16 cellular contexts compared by ENCODE assay signal in the genomic region with DNA sequence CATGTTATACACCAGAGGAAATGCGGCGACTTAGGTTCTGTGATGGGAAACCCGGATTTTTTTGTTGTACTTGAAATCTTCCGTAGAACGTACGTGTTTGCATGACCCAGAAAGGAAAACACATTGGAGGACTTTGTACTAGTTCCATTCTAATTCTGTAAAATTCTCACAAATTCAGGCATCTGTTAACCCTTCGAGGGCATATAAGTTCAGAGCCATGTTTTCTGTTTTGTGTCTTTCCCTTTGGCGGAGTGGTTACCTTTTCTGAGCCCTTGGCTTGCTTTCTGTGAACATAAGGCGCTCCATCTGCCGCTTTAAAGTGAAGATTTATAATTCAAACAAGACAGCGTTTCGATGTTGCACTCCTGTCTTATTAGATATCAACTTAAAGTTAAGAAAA. TPM values are rescaled to one million over a fixed set of nuclear protein-coding genes. Genes with fewer than 3 reads are reported as not detected.
DNase-seq lines count a peak whose midpoint lies in the region; ATAC-seq, FAIRE-seq and TF ChIP-seq lines count a peak whose summit lies in the region.
"Had no signal": no experiment of that assay in that cellular context is flagged by ENCODE, and none has a peak within 500 bp of the region (broad histone marks: within the 10 kb centered on the region; RNA-seq: fewer than 3 reads in every experiment).

No MANE protein-coding gene starts in this region.

- intact Hi-C loops in CD8-positive, alpha-beta T cell (cut with DNase I, micrococcal nuclease): no loop called here

- H2AFZ ChIP-seq in MM.1S (ENCODE audit: low read length) (no peak overlapping the region), astrocyte (ENCODE audit: low read depth, low read length) (no peak overlapping the region)

- no peak overlapping the region for H3K4me3 ChIP-seq in CD8-positive, alpha-beta T cell (ENCODE audit: low read depth, low read length)
- H3K4me3 ChIP-seq in MM.1S (ENCODE audit: low read length) (no peak overlapping the region), astrocyte (ENCODE audit: insufficient read depth, low read depth, low read length) (no peak overlapping the region)
- H3K4me3 ChIP-seq: K562 had no signal

- H3F3A ChIP-seq in MM.1S (ENCODE audit: insufficient read depth, low read length): peaks cover 27% of the 10 kb centered on the region

- peaks cover 2% of the 10 kb centered on the region for H3K36me3 Mint-ChIP-seq in CD8-positive, alpha-beta T cell
- H3K36me3 Mint-ChIP-seq in astrocyte (ENCODE audit: low read depth, unreplicated experiment): no peaks in the 10 kb centered on the region
- no peaks in the 10 kb centered on the region for H3K36me3 Mint-ChIP-seq in naive B cell

- peaks cover 16% of the 10 kb centered on the region for H3K4me1 Mint-ChIP-seq in CD8-positive, alpha-beta T cell (ENCODE audit: low read depth)
- H3K4me1 Mint-ChIP-seq in astrocyte (ENCODE audit: low read depth, unreplicated experiment) (peaks cover 8% of the 10 kb centered on the region), naive B cell (peaks cover 15 to 49% (median 24%) of the 10 kb centered on the region in 3 donors)

- H3K9me3 Mint-ChIP-seq in CD8-positive, alpha-beta T cell: no peaks in the 10 kb centered on the region
- H3K9me3 Mint-ChIP-seq in astrocyte (ENCODE audit: unreplicated experiment): no peaks in the 10 kb centered on the region
- H3K9me3 Mint-ChIP-seq in naive B cell: no peaks in the 10 kb centered on the region
- H3K9me3 Mint-ChIP-seq: activated T-helper 2 cell treated with anti-CD3 and anti-CD28 coated beads, Interferon-gamma antibody, Interleukin-2, Interleukin-4, amounts not matched to agents 10 μg/mL and 5 μg/mL and 100 μg/mL, durations not matched to agents 14 hours and 24 hours and 36 hours had no signal

- no peaks in the 10 kb centered on the region for H3K27me3 ChIP-seq in CD8-positive, alpha-beta T cell (ENCODE audit: insufficient read depth, low read length)
- no peaks in the 10 kb centered on the region for H3K27me3 ChIP-seq in MM.1S (replicated peaks; ENCODE audit: insufficient read depth, low read length)
- no peaks in the 10 kb centered on the region for H3K27me3 ChIP-seq in astrocyte (ENCODE audit: insufficient read depth, low read length)
- H3K27me3 ChIP-seq: brain microvascular endothelial cell had no signal

- H3K4me1 ChIP-seq in CD8-positive, alpha-beta T cell (ENCODE audit: insufficient read depth, low read length): no peaks in the 10 kb centered on the region
- H3K4me1 ChIP-seq in MM.1S (ENCODE audit: low read length) (peaks cover 55% of the 10 kb centered on the region), astrocyte (ENCODE audit: insufficient read depth, low read length) (peaks cover 11% of the 10 kb centered on the region)

- H3K9me2 ChIP-seq in MM.1S (replicated peaks; ENCODE audit: insufficient read depth, low read length): no peaks in the 10 kb centered on the region

- no peaks in the 10 kb centered on the region for H4K20me1 ChIP-seq in MM.1S (ENCODE audit: insufficient read depth, low read length)
- peaks cover 53% of the 10 kb centered on the region for H4K20me1 ChIP-seq in astrocyte (ENCODE audit: insufficient read depth, low read length)

- no peaks in the 10 kb centered on the region for H3K27me3 Mint-ChIP-seq in CD8-positive, alpha-beta T cell (ENCODE audit: low read depth)
- H3K27me3 Mint-ChIP-seq in astrocyte (ENCODE audit: low read depth, unreplicated experiment): no peaks in the 10 kb centered on the region
- no peaks in the 10 kb centered on the region for H3K27me3 Mint-ChIP-seq in naive B cell

- H3K27ac ChIP-seq in CD8-positive, alpha-beta T cell (ENCODE audit: low read depth, low read length): no peak overlapping the region
- H3K27ac ChIP-seq in MM.1S (ENCODE audit: low read length) (peak overlapping the region; percentile 93; the same call in 1 of the 2 replicates), astrocyte (ENCODE audit: low read depth, low read length) (no peak overlapping the region)
- H3K27ac ChIP-seq: brain microvascular endothelial cell had no signal

- DNase-seq in CD8-positive, alpha-beta T cell: no peak
- no peak for DNase-seq in MM.1S
- no peak for DNase-seq in astrocyte (ENCODE audit: low read depth)
- DNase-seq in naive B cell: no peak
- no peak for DNase-seq in activated CD4-positive, alpha-beta T cell treated with anti-CD3 and anti-CD28 coated beads for 1 hour
- DNase-seq: activated CD4-positive, alpha-beta T cell treated with anti-CD3 and anti-CD28 coated beads for 36 hours; AML-193; brain microvascular endothelial cell; NCI-H1436 treated with DMSO at 0.1 percent for 48 hours; stimulated activated CD4-positive, alpha-beta T cell treated with anti-CD3 and anti-CD28 coated beads, Interleukin-4, amount 100 ng/mL, for 24 hours; SW 1271 had no signal

- peak overlapping the region; percentile 63 for H3K4me3 Mint-ChIP-seq in CD8-positive, alpha-beta T cell
- H3K4me3 Mint-ChIP-seq in astrocyte (ENCODE audit: unreplicated experiment) (no peak overlapping the region), naive B cell (peak overlapping the region in 5 of 8 donors; percentile 67 to 98 (median 91))
- H3K4me3 Mint-ChIP-seq: activated CD4-positive, alpha-beta T cell treated with anti-CD3 and anti-CD28 coated beads for 36 hours had no signal

- H3K9ac ChIP-seq in MM.1S (ENCODE audit: low read length): no peak overlapping the region
- H3K9ac ChIP-seq in astrocyte (ENCODE audit: low read length): no peak overlapping the region

- no peak for FAIRE-seq in astrocyte (lab: Jason Lieb, UNC)
- FAIRE-seq: K562 had no signal

- no peak for TF ChIP-seq CTCF in CD8-positive, alpha-beta T cell (IDR thresholded peaks at IDR 0.05)
- TF ChIP-seq CTCF in MM.1S (IDR thresholded peaks at IDR 0.05; ENCODE audit: low read length) (no peak), astrocyte (IDR thresholded peaks at IDR 0.05; ENCODE audit: insufficient read depth, low read depth, low read length) (no peak)

- POLR2A ChIA-PET in CD8-positive, alpha-beta T cell (lab: Charles Lee): no interaction called here

- peak overlapping the region; percentile 84; the same call in 1 of the 2 replicates for H3K4me2 ChIP-seq in MM.1S (ENCODE audit: low read depth, low read length)
- H3K4me2 ChIP-seq in astrocyte (ENCODE audit: low read length): peak overlapping the region; percentile 30

- CTCF ChIA-PET in CD8-positive, alpha-beta T cell (lab: Charles Lee): interaction anchor here (1.1 kb wide), 1 partner anchor 34 kb away, joined by 5 read pairs; the partner anchor contains the start of gene BICD1

- H3K79me2 ChIP-seq in MM.1S (ENCODE audit: low read length): peaks cover 51% of the 10 kb centered on the region
- peaks cover 96% of the 10 kb centered on the region for H3K79me2 ChIP-seq in astrocyte (ENCODE audit: insufficient read depth, low read length)

- peak overlapping the region; percentile 73 for H3K27ac Mint-ChIP-seq in CD8-positive, alpha-beta T cell
- H3K27ac Mint-ChIP-seq in astrocyte (ENCODE audit: unreplicated experiment): peak overlapping the region; percentile 98
- peak overlapping the region; percentile 79 to 99 (median 97) for H3K27ac Mint-ChIP-seq in naive B cell
- H3K27ac Mint-ChIP-seq: activated T-helper 2 cell treated with anti-CD3 and anti-CD28 coated beads, Interferon-gamma antibody, Interleukin-2, Interleukin-4, amounts not matched to agents 10 μg/mL and 5 μg/mL and 100 μg/mL, durations not matched to agents 14 hours and 24 hours and 36 hours had no signal

- ATAC-seq in CD8-positive, alpha-beta T cell: no peak
- ATAC-seq in naive B cell (ENCODE audit: low read depth in 2 of 2) (no peak), GM21723 (IDR thresholded peaks at IDR 0.05; ENCODE audit: unreplicated experiment) (no peak), GM21360 (IDR thresholded peaks at IDR 0.05; ENCODE audit: unreplicated experiment) (no peak), GM18520 (IDR thresholded peaks at IDR 0.05; ENCODE audit: unreplicated experiment) (no peak)
- ATAC-seq: activated CD4-positive, alpha-beta T cell treated with anti-CD3 and anti-CD28 coated beads for 36 hours; K562 had no signal

- no peaks in the 10 kb centered on the region for H3K9me3 ChIP-seq in CD8-positive, alpha-beta T cell (ENCODE audit: low read length)
- H3K9me3 ChIP-seq in MM.1S (replicated peaks; ENCODE audit: insufficient read depth, low read length): no peaks in the 10 kb centered on the region
- no peaks in the 10 kb centered on the region for H3K9me3 ChIP-seq in astrocyte (ENCODE audit: insufficient read depth, low read depth, low read length)

- no peaks in the 10 kb centered on the region for H3K36me3 ChIP-seq in CD8-positive, alpha-beta T cell (ENCODE audit: insufficient read depth, low read length)
- no peaks in the 10 kb centered on the region for H3K36me3 ChIP-seq in MM.1S (replicated peaks; ENCODE audit: insufficient read depth, low read length)
- H3K36me3 ChIP-seq in astrocyte (ENCODE audit: insufficient read depth, low read length): no peaks in the 10 kb centered on the region
- H3K36me3 ChIP-seq: brain microvascular endothelial cell had no signal

RNA-seq across cellular contexts. Expression of gene BICD1, which starts 34.2 kb away (rescaled TPM):
- 1 to 10 TPM; 7.0 to 7.2 TPM for total RNA-seq in CD8-positive, alpha-beta T cell
- 28.5 and 28.7 TPM in 2 replicates for total RNA-seq in astrocyte
- polyA plus RNA-seq in naive B cell (ENCODE audit: low read depth in 6 of 6): 10 to 100 TPM in 5 of 6 donors, 1 to 10 TPM in 1; 2.9 to 20.6 (median 13.1) TPM
